ENCODE assay signal across 24 cellular contexts in genomic region chr1:194161591-194161990, GRCh38.
A peak's percentile ranks its signal among the peaks of the same experiment; 100 is the strongest.
DNase-seq lines count a peak whose midpoint lies in the region; ATAC-seq and TF ChIP-seq lines count a peak whose summit lies in the region.
"Had no signal": no experiment of that assay in that cellular context is flagged by ENCODE, and none has a peak within 500 bp of the region (broad histone marks: within the 10 kb centered on the region; RNA-seq: fewer than 3 reads in every experiment).

No MANE protein-coding gene starts in this region.

- no peak overlapping the region for H3K18ac ChIP-seq in neuronal stem cell (ENCODE audit: low read length)

- no peak overlapping the region for H2BK120ac ChIP-seq in neuronal stem cell (ENCODE audit: low read depth, low read length)

- H2BK12ac ChIP-seq in neuronal stem cell (ENCODE audit: low read length) = no peak overlapping the region

- no peaks in the 10 kb centered on the region for H3K9me2 ChIP-seq in SK-N-SH

- no peak overlapping the region for H3K14ac ChIP-seq in neuronal stem cell (ENCODE audit: low read length)

- TF ChIP-seq RAD21 in SK-N-SH (IDR thresholded peaks at IDR 0.05; ENCODE audit: low read length) = no peak

- H3K4ac ChIP-seq in neuronal stem cell (ENCODE audit: low read length) = no peak overlapping the region

- H3K27me3 ChIP-seq in SK-N-SH (ENCODE audit: insufficient read depth) (no peaks in the 10 kb centered on the region), neuronal stem cell (ENCODE audit: control insufficient read depth in 3 of 3, insufficient read depth in 3 of 3, low read depth in 1 of 3, low read length in 3 of 3) (no peaks in the 10 kb centered on the region), BE2C (no peaks in the 10 kb centered on the region)
- H3K27me3 ChIP-seq: MG63 had no signal

- no peak overlapping the region for H2AK5ac ChIP-seq in neuronal stem cell (ENCODE audit: low read depth, low read length)

- H3K36me3 ChIP-seq in SK-N-SH (replicated peaks in 1 of 2; ENCODE audit: control insufficient read depth in 1 of 2, insufficient read depth in 2 of 2, low read length in 1 of 2) (no peaks in the 10 kb centered on the region), neuronal stem cell (replicated peaks in 1 of 2; ENCODE audit: control insufficient read depth in 2 of 2, insufficient read depth in 2 of 2, low read length in 2 of 2) (no peaks in the 10 kb centered on the region), BE2C (no peaks in the 10 kb centered on the region)
- H3K36me3 ChIP-seq: MG63 had no signal

- no peaks in the 10 kb centered on the region for H3K9me3 ChIP-seq in SK-N-SH
- H3K9me3 ChIP-seq in neuronal stem cell (replicated peaks in 1 of 2; ENCODE audit: control insufficient read depth in 2 of 2, insufficient read depth in 1 of 2, low read depth in 1 of 2, low read length in 2 of 2) = peaks cover 0 to 7% of the 10 kb centered on the region in 2 donors
- no peaks in the 10 kb centered on the region for H3K9me3 ChIP-seq in BE2C
- H3K9me3 ChIP-seq: MG63 had no signal

- TF ChIP-seq CTCF in SK-N-SH (IDR thresholded peaks at IDR 0.05) (no peak), BE2C (IDR thresholded peaks at IDR 0.05; ENCODE audit: low read depth, low read length) (no peak)

- no peak overlapping the region for H2BK15ac ChIP-seq in neuronal stem cell (ENCODE audit: low read length)

- H2AFZ ChIP-seq in SK-N-SH (ENCODE audit: low read depth) (no peak overlapping the region), neuronal stem cell (ENCODE audit: low read length) (peak overlapping the region; percentile 27)

- POLR2A ChIA-PET in SK-N-SH (lab: Yijun Ruan, JAX) = no interaction called here

- H3K4me3 ChIP-seq in SK-N-SH (ENCODE audit: low read depth in 2 of 2, low read length in 1 of 2) (no peak overlapping the region), neuronal stem cell (ENCODE audit: low read length in 2 of 2) (no peak overlapping the region), BE2C (ENCODE audit: low read depth, low read length) (no peak overlapping the region)
- H3K4me3 ChIP-seq: GM12878, MG63 had no signal

- H2BK5ac ChIP-seq in neuronal stem cell (ENCODE audit: low read length) = no peak overlapping the region

- H3K9ac ChIP-seq in SK-N-SH (no peak overlapping the region), neuronal stem cell (ENCODE audit: low read depth, low read length, poor library complexity) (no peak overlapping the region)

- DNase-seq in SK-N-SH (no peak), RPMI8226 (peak; percentile 4), brain pericyte (ENCODE audit: low read depth, low spot score) (peak; percentile 2), neuronal stem cell (ENCODE audit: low spot score) (no peak), BE2C (no peak), NCI-H510A (lab: John Stamatoyannopoulos, UW) (no peak)
- DNase-seq: ACHN; CD4-positive, CD25-positive, alpha-beta regulatory T cell; DMS53; GDM1; KBM-7; MG63; NCI-H1105 treated with DMSO at 0.1 percent for 48 hours; NCI-H2029; NCI-H446 treated with DMSO at 0.1 percent for 48 hours; NCI-H69; SHP77 treated with DMSO at 0.1 percent for 48 hours; SW 1271 had no signal

- no peaks in the 10 kb centered on the region for H3K79me2 ChIP-seq in SK-N-SH (ENCODE audit: insufficient read depth)

- ATAC-seq in SK-N-SH treated with all-trans-retinoic acid at 6 μM for 48 hours (peak; percentile 26; the same call in 2 of the 3 replicates), GM19455 (IDR thresholded peaks at IDR 0.05; ENCODE audit: unreplicated experiment) (no peak)
- ATAC-seq: GM12878, HCT116, Panc1 had no signal

- 22% methylated on average over 1 of the region's 1 CpG for WGBS in SK-N-SH (ENCODE audit: low lambda C conversion rate)
- no CpG with 5 or more reads among the region's 1 CpG for WGBS in neuronal stem cell (ENCODE audit: extremely low coverage in 2 of 2, insufficient read length in 2 of 2, insufficient replicate concordance in 1 of 2), 2 donors

- no peak for TF ChIP-seq EP300 in SK-N-SH (IDR thresholded peaks at IDR 0.05; ENCODE audit: borderline replicate concordance in 1 of 2, low read depth in 1 of 2, low read length in 1 of 2)

- H4K8ac ChIP-seq in neuronal stem cell (ENCODE audit: low read depth, low read length) = no peak overlapping the region

- no peak overlapping the region for H3K27ac ChIP-seq in SK-N-SH (ENCODE audit: low read depth in 2 of 2, low read length in 1 of 2)
- no peak overlapping the region for H3K27ac ChIP-seq in neuronal stem cell (replicated peaks; ENCODE audit: low read length)
- H3K27ac ChIP-seq: 22Rv1 had no signal

- H4K20me1 ChIP-seq in SK-N-SH (ENCODE audit: insufficient read depth) = no peaks in the 10 kb centered on the region

- H3F3A ChIP-seq in SK-N-SH (replicated peaks; ENCODE audit: insufficient read depth) = no peaks in the 10 kb centered on the region

- H3K4me1 ChIP-seq in SK-N-SH (ENCODE audit: control insufficient read depth in 1 of 2, insufficient read depth in 2 of 2, low read depth in 1 of 2, low read length in 1 of 2) = no peaks in the 10 kb centered on the region
- H3K4me1 ChIP-seq in neuronal stem cell (ENCODE audit: control insufficient read depth in 2 of 2, insufficient read depth in 1 of 2, low read depth in 1 of 2, low read length in 2 of 2) = no peaks in the 10 kb centered on the region
- peaks cover 3% of the 10 kb centered on the region; the same call in 1 of the 2 replicates for H3K4me1 ChIP-seq in BE2C

- H3K4me2 ChIP-seq in SK-N-SH (no peak overlapping the region), neuronal stem cell (ENCODE audit: insufficient read depth, low read length, poor library complexity, severe bottlenecking) (no peak overlapping the region)

- no peak overlapping the region for H4K91ac ChIP-seq in neuronal stem cell (ENCODE audit: low read depth, low read length, poor library complexity)

- H3K23ac ChIP-seq in neuronal stem cell (ENCODE audit: low read depth, low read length, poor library complexity) = no peak overlapping the region

- H3K79me1 ChIP-seq in neuronal stem cell (ENCODE audit: low read depth, low read length) = no peaks in the 10 kb centered on the region

- CTCF ChIA-PET in SK-N-SH (lab: Yijun Ruan, JAX) = no interaction called here

TF ChIP-seq in SK-N-SH treated with all-trans-retinoic acid at 6 μM for 48 hours, 23 proteins besides CTCF, POLR2A, EP300 and RAD21 (continues in another document):
- TF ChIP-seq TOX (CRISPR knock-in tag; IDR thresholded peaks at IDR 0.05; ENCODE audit: borderline replicate concordance) (no peak), SNAI2 (CRISPR knock-in tag; IDR thresholded peaks at IDR 0.05) (no peak), TCF4 (CRISPR knock-in tag; IDR thresholded peaks at IDR 0.05; ENCODE audit: borderline replicate concordance) (no peak), ZNF8 (CRISPR knock-in tag; IDR thresholded peaks at IDR 0.05) (no peak), ZC3H10 (CRISPR knock-in tag; IDR thresholded peaks at IDR 0.05) (no peak), ESRRG (CRISPR knock-in tag; IDR thresholded peaks at IDR 0.05) (no peak)
- TF ChIP-seq, protein P1, sequence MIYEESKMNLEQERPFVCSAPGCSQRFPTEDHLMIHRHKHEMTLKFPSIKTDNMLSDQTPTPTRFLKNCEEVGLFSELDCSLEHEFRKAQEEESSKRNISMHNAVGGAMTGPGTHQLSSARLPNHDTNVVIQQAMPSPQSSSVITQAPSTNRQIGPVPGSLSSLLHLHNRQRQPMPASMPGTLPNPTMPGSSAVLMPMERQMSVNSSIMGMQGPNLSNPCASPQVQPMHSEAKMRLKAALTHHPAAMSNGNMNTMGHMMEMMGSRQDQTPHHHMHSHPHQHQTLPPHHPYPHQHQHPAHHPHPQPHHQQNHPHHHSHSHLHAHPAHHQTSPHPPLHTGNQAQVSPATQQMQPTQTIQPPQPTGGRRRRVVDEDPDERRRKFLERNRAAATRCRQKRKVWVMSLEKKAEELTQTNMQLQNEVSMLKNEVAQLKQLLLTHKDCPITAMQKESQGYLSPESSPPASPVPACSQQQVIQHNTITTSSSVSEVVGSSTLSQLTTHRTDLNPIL (CRISPR knock-in tag; IDR thresholded peaks at IDR 0.05; ENCODE audit: low read depth) = no peak

TF ChIP-seq in SK-N-SH, 30 proteins besides CTCF, POLR2A, EP300 and RAD21:
- TF ChIP-seq JUND (IDR thresholded peaks at IDR 0.05) (no peak), FOXM1 (IDR thresholded peaks at IDR 0.05; ENCODE audit: low read depth) (no peak), TCF12 (IDR thresholded peaks at IDR 0.05) (no peak), NRF1 (IDR thresholded peaks at IDR 0.05; ENCODE audit: low read depth, low read length) (no peak), SMC3 (IDR thresholded peaks at IDR 0.05; ENCODE audit: low read depth, low read length) (no peak), ELF1 (IDR thresholded peaks at IDR 0.05) (no peak), GABPA (IDR thresholded peaks at IDR 0.05; ENCODE audit: low read depth) (no peak), MXI1 (IDR thresholded peaks at IDR 0.05; ENCODE audit: low read depth, low read length) (no peak), NFIC (IDR thresholded peaks at IDR 0.05; ENCODE audit: borderline replicate concordance) (no peak), TAF1 (IDR thresholded peaks at IDR 0.05; ENCODE audit: borderline replicate concordance, low read depth, low read length) (no peak), TEAD4 (IDR thresholded peaks at IDR 0.05; ENCODE audit: borderline replicate concordance, insufficient read depth) (no peak)
- TF ChIP-seq, protein P2, sequence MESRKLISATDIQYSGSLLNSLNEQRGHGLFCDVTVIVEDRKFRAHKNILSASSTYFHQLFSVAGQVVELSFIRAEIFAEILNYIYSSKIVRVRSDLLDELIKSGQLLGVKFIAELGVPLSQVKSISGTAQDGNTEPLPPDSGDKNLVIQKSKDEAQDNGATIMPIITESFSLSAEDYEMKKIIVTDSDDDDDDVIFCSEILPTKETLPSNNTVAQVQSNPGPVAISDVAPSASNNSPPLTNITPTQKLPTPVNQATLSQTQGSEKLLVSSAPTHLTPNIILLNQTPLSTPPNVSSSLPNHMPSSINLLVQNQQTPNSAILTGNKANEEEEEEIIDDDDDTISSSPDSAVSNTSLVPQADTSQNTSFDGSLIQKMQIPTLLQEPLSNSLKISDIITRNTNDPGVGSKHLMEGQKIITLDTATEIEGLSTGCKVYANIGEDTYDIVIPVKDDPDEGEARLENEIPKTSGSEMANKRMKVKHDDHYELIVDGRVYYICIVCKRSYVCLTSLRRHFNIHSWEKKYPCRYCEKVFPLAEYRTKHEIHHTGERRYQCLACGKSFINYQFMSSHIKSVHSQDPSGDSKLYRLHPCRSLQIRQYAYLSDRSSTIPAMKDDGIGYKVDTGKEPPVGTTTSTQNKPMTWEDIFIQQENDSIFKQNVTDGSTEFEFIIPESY (IDR thresholded peaks at IDR 0.05; ENCODE audit: borderline replicate concordance, low read depth) = no peak
- TF ChIP-seq, protein P3, sequence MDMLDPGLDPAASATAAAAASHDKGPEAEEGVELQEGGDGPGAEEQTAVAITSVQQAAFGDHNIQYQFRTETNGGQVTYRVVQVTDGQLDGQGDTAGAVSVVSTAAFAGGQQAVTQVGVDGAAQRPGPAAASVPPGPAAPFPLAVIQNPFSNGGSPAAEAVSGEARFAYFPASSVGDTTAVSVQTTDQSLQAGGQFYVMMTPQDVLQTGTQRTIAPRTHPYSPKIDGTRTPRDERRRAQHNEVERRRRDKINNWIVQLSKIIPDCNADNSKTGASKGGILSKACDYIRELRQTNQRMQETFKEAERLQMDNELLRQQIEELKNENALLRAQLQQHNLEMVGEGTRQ (IDR thresholded peaks at IDR 0.05; ENCODE audit: borderline replicate concordance, low read depth, low read length) = no peak

Comparison
In these comparisons a context has a peak if more than half of its experiments do, and no peak if none do; other contexts are left out.
1. DNase-seq: peak in RPMI8226 (single experiment) and brain pericyte (single experiment); none in SK-N-SH (single experiment), neuronal stem cell (single experiment), BE2C (single experiment) and NCI-H510A (single experiment).